ENCODE assay signal across 26 cellular contexts in the genomic region with DNA sequence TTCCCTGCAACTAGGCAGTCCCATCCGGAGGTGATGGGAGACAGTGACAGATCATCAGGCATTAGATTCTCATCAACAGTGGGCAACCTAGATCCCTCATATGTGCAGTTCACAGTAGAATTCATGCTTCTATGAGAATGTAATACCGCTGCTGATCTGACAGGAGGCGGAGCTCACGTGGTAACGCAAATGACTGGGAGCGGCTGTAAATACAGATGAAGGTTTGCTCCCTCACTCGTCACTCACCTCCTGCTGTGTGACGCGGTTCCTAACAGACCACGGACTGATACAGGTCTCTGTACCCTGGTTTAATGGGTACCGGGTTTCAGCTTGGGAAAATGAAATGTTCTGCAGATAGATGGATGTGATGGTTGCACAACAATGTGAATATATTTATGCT. TPM values are rescaled to one million over a fixed set of nuclear protein-coding genes. Genes with fewer than 3 reads are reported as not detected.
"Had no signal": no experiment of that assay in that cellular context is flagged by ENCODE, and none has a peak within 500 bp of the region (broad histone marks: within the 10 kb centered on the region; RNA-seq: fewer than 3 reads in every experiment).

No MANE protein-coding gene starts in this region.

- FAIRE-seq: keratinocyte had no signal

- H3K36me3 Mint-ChIP-seq: natural killer cell treated with Interleukin-12 subunit alpha and Interleukin-12 subunit beta and Interleukin-15 and Interleukin-18, amount 100 ng/mL, for 72 hours; type B pancreatic cell had no signal

- ATAC-seq: left cardiac atrium; left lung; lower lobe of right lung; naive thymus-derived CD4-positive, alpha-beta T cell; natural killer cell treated with Interleukin-12 subunit alpha and Interleukin-12 subunit beta and Interleukin-15 and Interleukin-18, amount 100 ng/mL, for 72 hours; right cardiac atrium; sciatic nerve; stimulated activated naive B cell treated with anti-CD40 and anti-IgM and Interleukin-4, amounts not matched to agents 10 μg/mL and 1 μg/mL and 100 μg/mL, for 72 hours; stimulated activated naive CD8-positive, alpha-beta T cell treated with anti-CD3 and anti-CD28 coated beads, Interleukin-15, Interleukin-2, amounts not matched to agents 100 U/mL and 50 U/mL, for 24 hours had no signal

- H3K4me3 Mint-ChIP-seq: naive thymus-derived CD4-positive, alpha-beta T cell; natural killer cell treated with Interleukin-12 subunit alpha and Interleukin-12 subunit beta and Interleukin-15 and Interleukin-18, amount 100 ng/mL, for 72 hours; stimulated activated naive B cell treated with anti-CD40 and anti-IgM and Interleukin-4, amounts not matched to agents 10 μg/mL and 1 μg/mL and 100 μg/mL, for 72 hours; type B pancreatic cell had no signal

- H3K4me1 ChIP-seq: left lung, lower lobe of right lung, prostate gland, stomach, testis, thyroid gland, uterus had no signal

- DNase-seq: hippocampal formation; left cardiac atrium; left lung; lower lobe of right lung; mammary epithelial cell; mesenchymal stem cell; naive thymus-derived CD4-positive, alpha-beta T cell; ovary; retina; right cardiac atrium; stimulated activated CD4-positive, alpha-beta T cell treated with anti-CD3 and anti-CD28 coated beads, Interleukin-12 subunit alpha, Interleukin-12 subunit beta, amount 100 ng/mL, for 4 hours; stimulated activated CD4-positive, alpha-beta T cell treated with anti-CD3 and anti-CD28 coated beads, Interleukin-15, amount 100 ng/mL, for 24 hours; stimulated activated CD4-positive, alpha-beta T cell treated with anti-CD3 and anti-CD28 coated beads, Interleukin-2, amount 100 ng/mL, for 24 hours; stimulated activated CD4-positive, alpha-beta T cell treated with anti-CD3 and anti-CD28 coated beads, Interleukin-4, amount 100 ng/mL, for 1 hour; stimulated activated naive B cell treated with anti-CD40 and anti-IgM and Interleukin-4, amounts not matched to agents 10 μg/mL and 1 μg/mL and 100 μg/mL, for 72 hours; stimulated activated naive CD8-positive, alpha-beta T cell treated with anti-CD3 and anti-CD28 coated beads, Interleukin-15, Interleukin-2, amounts not matched to agents 100 U/mL and 50 U/mL, for 24 hours; stomach; testis; thyroid gland; uterus had no signal

- H3K9me3 Mint-ChIP-seq: natural killer cell treated with Interleukin-12 subunit alpha and Interleukin-12 subunit beta and Interleukin-15 and Interleukin-18, amount 100 ng/mL, for 72 hours had no signal

- H3K4me3 ChIP-seq: left lung, lower lobe of right lung, ovary, prostate gland, skin epidermis, stomach, testis, thyroid gland, uterus had no signal

- H3K27me3 ChIP-seq: left lung, ovary, stomach, testis, thyroid gland, uterus had no signal

- H3K27ac ChIP-seq: left lung, lower lobe of right lung, ovary, prostate gland, skin epidermis, stomach, testis, thyroid gland, uterus had no signal

- H3K36me3 ChIP-seq: left lung, lower lobe of right lung, ovary, prostate gland, stomach, thyroid gland, uterus had no signal

- H3K9me3 ChIP-seq: lower lobe of right lung, ovary, prostate gland, testis, thyroid gland, uterus had no signal

- H3K27ac Mint-ChIP-seq: natural killer cell treated with Interleukin-12 subunit alpha and Interleukin-12 subunit beta and Interleukin-15 and Interleukin-18, amount 100 ng/mL, for 72 hours; type B pancreatic cell had no signal

- H3K27me3 Mint-ChIP-seq: natural killer cell treated with Interleukin-12 subunit alpha and Interleukin-12 subunit beta and Interleukin-15 and Interleukin-18, amount 100 ng/mL, for 72 hours; stimulated activated naive B cell treated with anti-CD40 and anti-IgM and Interleukin-4, amounts not matched to agents 10 μg/mL and 1 μg/mL and 100 μg/mL, for 72 hours had no signal

RNA-seq across cellular contexts. Expression of a gene that starts 47.8 kb away (rescaled TPM):
- polyA plus RNA-seq: keratinocyte, mammary epithelial cell had no signal
